Comparison of ENCODE assay signal across 17 cellular contexts in genomic region chr22:39430576-39431150, GRCh38. TPM values are rescaled to one million over a fixed set of nuclear protein-coding genes. Genes with fewer than 3 reads are reported as not detected.
DNase-seq lines count a peak whose midpoint lies in the region; ATAC-seq and TF ChIP-seq lines count a peak whose summit lies in the region.
"Had no signal": no experiment of that assay in that cellular context is flagged by ENCODE, and none has a peak within 500 bp of the region (broad histone marks: within the 10 kb centered on the region; RNA-seq: fewer than 3 reads in every experiment).

No MANE protein-coding gene starts in this region.

- no peak overlapping the region for H3K9ac ChIP-seq in rectal smooth muscle tissue (ENCODE audit: low read length)

- no peak for TF ChIP-seq POLR2A in vagina (IDR thresholded peaks at IDR 0.05)

- H3K79me2 ChIP-seq in hepatocyte, result no peaks in the 10 kb centered on the region

- ATAC-seq in left cardiac atrium, result no peak
- ATAC-seq in GM18873 (IDR thresholded peaks at IDR 0.05; ENCODE audit: low FRiP score, unreplicated experiment), result no peak
- ATAC-seq in activated T-cell treated with anti-CD3 and anti-CD28 coated beads, Interleukin-2, amount 50 U/mL, for 72 hours (replicated peaks in 1 of 2), result no peak

- no peak for TF ChIP-seq CTCF in left ventricle myocardium inferior (IDR thresholded peaks at IDR 0.05; ENCODE audit: borderline replicate concordance)
- TF ChIP-seq CTCF in hepatocyte (IDR thresholded peaks at IDR 0.05; ENCODE audit: poor library complexity), result no peak
- no peak for TF ChIP-seq CTCF in vagina (IDR thresholded peaks at IDR 0.05)

- no peak overlapping the region for H3K4me3 ChIP-seq in left ventricle myocardium inferior
- H3K4me3 ChIP-seq in hepatocyte, result no peak overlapping the region
- H3K4me3 ChIP-seq in rectal smooth muscle tissue (ENCODE audit: low read length), result no peak overlapping the region
- no peak overlapping the region for H3K4me3 ChIP-seq in vagina

- no peak overlapping the region for H3K4me2 ChIP-seq in hepatocyte

- no peak overlapping the region for H2AFZ ChIP-seq in hepatocyte

- no peak overlapping the region for H3K27ac Mint-ChIP-seq in activated T-cell treated with anti-CD3 and anti-CD28 coated beads, Interleukin-2, amount 50 U/mL, for 72 hours

- H3K9me3 ChIP-seq in left ventricle myocardium inferior (replicated peaks) (no peaks in the 10 kb centered on the region), hepatocyte (ENCODE audit: low read depth) (no peaks in the 10 kb centered on the region), vagina (no peaks in the 10 kb centered on the region)

- intact Hi-C loops in left ventricle myocardium inferior (cut with micrococcal nuclease), result no loop called here
- intact Hi-C loops in left cardiac atrium (cut with DNase I), result no loop called here
- intact Hi-C loops in vagina (cut with DNase I), result no loop called here

- H3K36me3 ChIP-seq in left ventricle myocardium inferior, result peaks cover 53% of the 10 kb centered on the region
- H3K36me3 ChIP-seq in hepatocyte (replicated peaks; ENCODE audit: insufficient read depth, low read depth), result no peaks in the 10 kb centered on the region
- peaks cover 27% of the 10 kb centered on the region for H3K36me3 ChIP-seq in rectal smooth muscle tissue (ENCODE audit: control insufficient read depth, insufficient read depth, low read length)
- peaks cover 0 to 46% of the 10 kb centered on the region in 2 donors for H3K36me3 ChIP-seq in vagina

- H3K9me3 Mint-ChIP-seq in activated T-cell treated with anti-CD3 and anti-CD28 coated beads, Interleukin-2, amount 50 U/mL, for 72 hours, result no peaks in the 10 kb centered on the region
- H3K9me3 Mint-ChIP-seq: CD4-positive, alpha-beta memory T cell had no signal

- H3K27ac ChIP-seq in left ventricle myocardium inferior (replicated peaks) (peak overlapping the region; percentile 94), hepatocyte (no peak overlapping the region), rectal smooth muscle tissue (ENCODE audit: low read depth, low read length) (peak overlapping the region; percentile 90), vagina (peak overlapping the region; percentile 86)

- WGBS in hepatocyte (ENCODE audit: low lambda C conversion rate, missing lambda C conversion rate), result 86% methylated on average over 10 of the region's 10 CpGs

- no peaks in the 10 kb centered on the region for H3K36me3 Mint-ChIP-seq in activated T-cell treated with anti-CD3 and anti-CD28 coated beads, Interleukin-2, amount 50 U/mL, for 72 hours (ENCODE audit: insufficient read depth in 2 of 2)

- H3K9me2 ChIP-seq in hepatocyte (replicated peaks; ENCODE audit: insufficient read depth), result no peaks in the 10 kb centered on the region

- no peaks in the 10 kb centered on the region for H4K20me1 ChIP-seq in hepatocyte (ENCODE audit: insufficient read depth, poor library complexity, severe bottlenecking)

- H3K4me3 Mint-ChIP-seq in activated T-cell treated with anti-CD3 and anti-CD28 coated beads, Interleukin-2, amount 50 U/mL, for 72 hours, result no peak overlapping the region
- H3K4me3 Mint-ChIP-seq: CD4-positive, alpha-beta memory T cell had no signal

- H3K27me3 ChIP-seq in left ventricle myocardium inferior (ENCODE audit: low read depth) (no peaks in the 10 kb centered on the region), hepatocyte (no peaks in the 10 kb centered on the region), rectal smooth muscle tissue (ENCODE audit: control insufficient read depth, insufficient read depth, low read length) (no peaks in the 10 kb centered on the region), vagina (no peaks in the 10 kb centered on the region)

- no peak for DNase-seq in left ventricle myocardium inferior
- no peak for DNase-seq in left cardiac atrium
- peak; percentile 1 for DNase-seq in hepatocyte (ENCODE audit: low spot score)
- DNase-seq in vagina (ENCODE audit: extremely low spot score in 2 of 2), result no peak
- no peak for DNase-seq in activated T-cell treated with anti-CD3 and anti-CD28 coated beads, Interleukin-2, amount 50 U/mL, for 72 hours
- no peak for DNase-seq in nucleus accumbens (lab: John Stamatoyannopoulos, UW)
- DNase-seq: activated CD4-positive, CD25-positive, alpha-beta regulatory T cell; activated naive CD4-positive, alpha-beta T cell treated with Interleukin-2 at 50 U/mL for 16 hours; CD4-positive, alpha-beta memory T cell; central memory CD4-positive, alpha-beta T cell; mammary epithelial cell; NCI-H2029 treated with DMSO at 0.1 percent for 48 hours; NCI-H526 treated with DMSO at 0.1 percent for 48 hours; T-helper 1 cell had no signal

- H3K4me1 Mint-ChIP-seq in activated T-cell treated with anti-CD3 and anti-CD28 coated beads, Interleukin-2, amount 50 U/mL, for 72 hours (ENCODE audit: low read depth), result no peaks in the 10 kb centered on the region
- H3K4me1 Mint-ChIP-seq: CD4-positive, alpha-beta memory T cell had no signal

- H3K4me1 ChIP-seq in left ventricle myocardium inferior (peaks cover 42% of the 10 kb centered on the region), hepatocyte (ENCODE audit: insufficient read depth) (no peaks in the 10 kb centered on the region), rectal smooth muscle tissue (ENCODE audit: control insufficient read depth, insufficient read depth, low read length) (peaks cover 14% of the 10 kb centered on the region), vagina (peaks cover 19% of the 10 kb centered on the region)

- no peaks in the 10 kb centered on the region for H3K27me3 Mint-ChIP-seq in activated T-cell treated with anti-CD3 and anti-CD28 coated beads, Interleukin-2, amount 50 U/mL, for 72 hours (ENCODE audit: low read depth)
- H3K27me3 Mint-ChIP-seq: CD4-positive, alpha-beta memory T cell had no signal

RNA-seq across cellular contexts. Expression of gene MGAT3, which starts 26.1 kb away (rescaled TPM):
- total RNA-seq in left ventricle myocardium inferior, result 3.2 TPM
- 10 to 100 TPM; 11.6 to 13.7 TPM for total RNA-seq in left cardiac atrium
- total RNA-seq in hepatocyte, result 20.0 and 22.3 TPM in 2 replicates
- 5.5 and 7.0 TPM in 2 replicates for polyA plus RNA-seq in hepatocyte
- 0.98 TPM for total RNA-seq in vagina
- 1 to 10 TPM; 1.2 to 2.6 TPM for total RNA-seq in activated T-cell treated with anti-CD3 and anti-CD28 coated beads, Interleukin-2, amount 50 U/mL, for 72 hours
- total RNA-seq: M059J had no signal
- polyA plus RNA-seq: CD4-positive, alpha-beta memory T cell; mammary epithelial cell had no signal

RNA-seq across cellular contexts. Expression of gene TAB1, which starts 31.1 kb away (rescaled TPM):
- total RNA-seq in left ventricle myocardium inferior (19.4 TPM), left cardiac atrium (10 to 100 TPM; 14.1 to 16.8 TPM), hepatocyte (13.3 and 14.0 TPM in 2 replicates), vagina (25.5 TPM)
- 8.6 and 10.7 TPM in 2 replicates for polyA plus RNA-seq in hepatocyte
- total RNA-seq in activated T-cell treated with anti-CD3 and anti-CD28 coated beads, Interleukin-2, amount 50 U/mL, for 72 hours, result 10 to 100 TPM; 29.4 to 30.9 TPM
